1 cellular context compared by ENCODE assay signal in the genomic region with DNA sequence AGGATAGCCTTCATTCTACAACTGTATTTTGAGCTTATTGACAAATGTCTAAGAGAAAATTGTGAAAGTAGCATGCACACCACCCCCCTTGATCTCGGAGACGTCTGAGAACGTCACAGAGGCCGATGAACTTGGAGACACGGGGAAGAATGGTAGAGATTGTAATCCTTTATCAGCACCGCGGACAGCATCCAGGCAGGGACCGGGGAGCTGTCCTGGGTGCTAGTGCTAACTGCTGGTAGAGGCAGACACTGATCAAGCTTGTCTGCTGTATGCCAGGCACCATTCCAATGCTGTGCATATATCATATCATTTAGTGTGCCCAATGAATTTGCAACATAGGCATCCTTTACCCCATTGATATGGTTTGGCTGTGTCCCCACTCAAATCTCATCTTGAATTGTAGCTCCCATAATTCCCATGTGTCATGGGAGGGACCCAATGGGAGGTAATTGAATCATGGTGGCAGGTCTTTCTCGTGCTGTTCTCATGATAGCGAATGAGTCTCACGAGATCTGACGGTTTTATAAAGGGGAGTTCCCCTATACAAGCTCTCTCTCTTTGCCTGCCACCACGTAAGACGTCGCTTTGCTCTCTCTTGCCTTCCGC.
TF ChIP-seq lines count a peak whose summit lies in the region.

No MANE protein-coding gene starts in this region.

TF ChIP-seq in HCT116, 20 proteins besides CTCF, POLR2A, EP300 and RAD21 (continued from another document):
- TF ChIP-seq POLR2AphosphoS5 (IDR thresholded peaks at IDR 0.05; ENCODE audit: low read depth, low read length) (peak; percentile 48; the same call in 1 of the 2 replicates), SIN3A (IDR thresholded peaks at IDR 0.05; ENCODE audit: low read depth) (peak; percentile 92)
- TF ChIP-seq, protein P1, sequence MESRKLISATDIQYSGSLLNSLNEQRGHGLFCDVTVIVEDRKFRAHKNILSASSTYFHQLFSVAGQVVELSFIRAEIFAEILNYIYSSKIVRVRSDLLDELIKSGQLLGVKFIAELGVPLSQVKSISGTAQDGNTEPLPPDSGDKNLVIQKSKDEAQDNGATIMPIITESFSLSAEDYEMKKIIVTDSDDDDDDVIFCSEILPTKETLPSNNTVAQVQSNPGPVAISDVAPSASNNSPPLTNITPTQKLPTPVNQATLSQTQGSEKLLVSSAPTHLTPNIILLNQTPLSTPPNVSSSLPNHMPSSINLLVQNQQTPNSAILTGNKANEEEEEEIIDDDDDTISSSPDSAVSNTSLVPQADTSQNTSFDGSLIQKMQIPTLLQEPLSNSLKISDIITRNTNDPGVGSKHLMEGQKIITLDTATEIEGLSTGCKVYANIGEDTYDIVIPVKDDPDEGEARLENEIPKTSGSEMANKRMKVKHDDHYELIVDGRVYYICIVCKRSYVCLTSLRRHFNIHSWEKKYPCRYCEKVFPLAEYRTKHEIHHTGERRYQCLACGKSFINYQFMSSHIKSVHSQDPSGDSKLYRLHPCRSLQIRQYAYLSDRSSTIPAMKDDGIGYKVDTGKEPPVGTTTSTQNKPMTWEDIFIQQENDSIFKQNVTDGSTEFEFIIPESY (IDR thresholded peaks at IDR 0.05; ENCODE audit: extremely low read depth, insufficient replicate concordance, low read length): no peak
